13 cellular contexts compared by ENCODE assay signal in genomic region chr5:111697881-111698757, GRCh38. TPM values are rescaled to one million over a fixed set of nuclear protein-coding genes. Genes with fewer than 3 reads are reported as not detected.
DNase-seq lines count a peak whose midpoint lies in the region; TF ChIP-seq lines count a peak whose summit lies in the region.
"Had no signal": no experiment of that assay in that cellular context is flagged by ENCODE, and none has a peak within 500 bp of the region (broad histone marks: within the 10 kb centered on the region; RNA-seq: fewer than 3 reads in every experiment).

No MANE protein-coding gene starts in this region.

- TF ChIP-seq CTCF in epithelial cell of proximal tubule (conservative IDR thresholded peaks at IDR 0.05; ENCODE audit: low read depth, low read length) (peak; percentile 50), esophagus muscularis mucosa (IDR thresholded peaks at IDR 0.05) (no peak), A673 (conservative IDR thresholded peaks at IDR 0.05; ENCODE audit: low read depth, low read length) (no peak)

- POLR2A ChIA-PET in A673 (lab: Charles Lee; ENCODE audit: low non-redundant PET) = no interaction called here

- no peaks in the 10 kb centered on the region for H3K27me3 ChIP-seq in esophagus muscularis mucosa
- H3K27me3 ChIP-seq in A673 (replicated peaks; ENCODE audit: insufficient read depth, low read depth, low read length, poor library complexity) = no peaks in the 10 kb centered on the region
- H3K27me3 ChIP-seq: Peyer's patch had no signal

- no peak for TF ChIP-seq POLR2A in esophagus muscularis mucosa (IDR thresholded peaks at IDR 0.05; ENCODE audit: low read depth)

- no TSS peak for BruUV-seq in A673 (replicated peaks; lab: Mats Ljungman, UMichigan)

- H3K27ac ChIP-seq in esophagus muscularis mucosa (replicated peaks in 1 of 4) (no peak overlapping the region), A673 (ENCODE audit: low read depth, low read length, poor library complexity, severe bottlenecking) (no peak overlapping the region)
- H3K27ac ChIP-seq: Peyer's patch had no signal

- DNase-seq in Daoy (ENCODE audit: low read depth) (peak; percentile 69), NCI-H460 (ENCODE audit: extremely low read depth, low read depth) (peak; percentile 38), epithelial cell of proximal tubule (ENCODE audit: low read depth) (no peak), non-pigmented ciliary epithelial cell (ENCODE audit: low read depth) (peak; percentile 15), esophagus muscularis mucosa (ENCODE audit: extremely low spot score) (no peak), A673 (ENCODE audit: low spot score) (no peak), GOT3 (lab: John Stamatoyannopoulos, UW) (no peak)
- no peak for DNase-seq in activated CD8-positive, alpha-beta memory T cell treated with anti-CD3 and anti-CD28 coated beads, Interleukin-2, amount 50 U/mL, for 4 hours
- DNase-seq: activated CD4-positive, alpha-beta T cell treated with anti-CD3 and anti-CD28 coated beads for 4 hours; foreskin melanocyte; Kasumi-1; Peyer's patch; stimulated activated CD4-positive, alpha-beta T cell treated with anti-CD3 and anti-CD28 coated beads, Interleukin-4, amount 100 ng/mL, for 1 hour had no signal

- WGBS in esophagus muscularis mucosa = 72% methylated on average over 6 of the region's 6 CpGs

- intact Hi-C loops in esophagus muscularis mucosa (cut with DNase I) (no loop called here), A673 (cut with micrococcal nuclease; ENCODE audit: unreplicated experiment) (no loop called here)

- no peaks in the 10 kb centered on the region for H3K9me3 ChIP-seq in esophagus muscularis mucosa
- no peaks in the 10 kb centered on the region for H3K9me3 ChIP-seq in A673 (ENCODE audit: low read depth, low read length, poor library complexity, severe bottlenecking)
- H3K9me3 ChIP-seq: Peyer's patch had no signal

- H3K36me3 ChIP-seq in esophagus muscularis mucosa (no peaks in the 10 kb centered on the region), A673 (ENCODE audit: insufficient read depth, low read length, poor library complexity, severe bottlenecking) (no peaks in the 10 kb centered on the region)
- H3K36me3 ChIP-seq: Peyer's patch had no signal

- CTCF ChIA-PET in A673 (lab: Charles Lee) = no interaction called here

- H3K4me3 ChIP-seq in epithelial cell of proximal tubule (ENCODE audit: low read depth, low read length) = no peak overlapping the region
- H3K4me3 ChIP-seq in esophagus muscularis mucosa = no peak overlapping the region
- no peak overlapping the region for H3K4me3 ChIP-seq in A673 (ENCODE audit: low read depth, low read length, poor library complexity, severe bottlenecking)
- H3K4me3 ChIP-seq: Peyer's patch had no signal

- H3K4me1 ChIP-seq in esophagus muscularis mucosa (peaks cover 7 to 13% (median 12%) of the 10 kb centered on the region in 4 donors), A673 (ENCODE audit: insufficient read depth, low read length, poor library complexity, severe bottlenecking) (no peaks in the 10 kb centered on the region)
- H3K4me1 ChIP-seq: Peyer's patch had no signal

- TF ChIP-seq EP300 in esophagus muscularis mucosa (IDR thresholded peaks at IDR 0.05) = no peak

RNA-seq across cellular contexts. Expression of gene NREP, which starts 58.9 kb away (rescaled TPM):
- total RNA-seq in Daoy (2014; rRNA removed; shearing (Covaris generic)) = 171 and 173 TPM in 2 replicates
- total RNA-seq in NCI-H460 (2014; rRNA removed; shearing (Covaris generic)) = 19.0 and 23.0 TPM in 2 replicates
- 25.0 and 39.5 TPM in 2 replicates for polyA plus RNA-seq in NCI-H460 (2014; cell fraction: nucleus; rRNA removed)
- total RNA-seq in epithelial cell of proximal tubule = 31.8 and 58.6 TPM in 2 replicates
- total RNA-seq in esophagus muscularis mucosa = 10 to 100 TPM in 2 of 4 donors, 1 to 10 TPM in 2; 6.0 to 19.8 (median 10.5) TPM
- 31.0 and 36.4 TPM in 2 replicates for total RNA-seq in A673 (2021)

Comparison
In these comparisons a context has a peak if more than half of its experiments do, and no peak if none do; other contexts are left out.
1. DNase-seq: peak in Daoy (single experiment), NCI-H460 (single experiment) and non-pigmented ciliary epithelial cell (single experiment); none in epithelial cell of proximal tubule (single experiment), esophagus muscularis mucosa (single experiment), A673 (single experiment), GOT3 (single experiment) and activated CD8-positive, alpha-beta memory T cell treated with anti-CD3 and anti-CD28 coated beads, Interleukin-2, amount 50 U/mL, for 4 hours (single experiment).